In the genomic region with DNA sequence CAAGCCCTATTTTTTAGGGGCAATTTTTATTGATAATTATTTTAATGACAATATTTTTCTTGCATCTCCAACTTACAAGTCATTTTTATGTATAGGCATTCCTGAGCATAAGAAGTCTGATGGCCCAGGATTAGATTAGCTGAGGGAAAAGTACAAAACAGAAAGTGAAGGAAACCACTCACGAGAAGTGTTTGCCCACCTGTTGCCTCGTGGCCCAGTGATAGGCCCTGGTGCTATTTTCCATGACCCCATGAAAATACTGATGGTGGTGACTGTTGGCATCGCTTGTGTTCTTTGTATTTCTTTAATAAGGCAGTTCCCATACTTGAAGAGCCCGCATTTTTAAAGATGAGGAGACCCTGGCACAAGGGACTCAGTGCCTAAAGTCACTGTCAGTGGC, we compare ENCODE assay signal across 1 cellular context.
TF ChIP-seq lines count a peak whose summit lies in the region.

No MANE protein-coding gene starts in this region.

TF ChIP-seq in IMR-90, 13 proteins besides CTCF, POLR2A, EP300 and RAD21:
- TF ChIP-seq RFX5 (IDR thresholded peaks at IDR 0.05; ENCODE audit: low read depth, low read length), result no peak
- no peak for TF ChIP-seq NFE2L2 (IDR thresholded peaks at IDR 0.05; ENCODE audit: low read depth, low read length)
- TF ChIP-seq CHD1 (IDR thresholded peaks at IDR 0.05; ENCODE audit: low read depth, low read length), result no peak
- no peak for TF ChIP-seq MXI1 (IDR thresholded peaks at IDR 0.05; ENCODE audit: borderline replicate concordance, low read depth, low read length)
- TF ChIP-seq MAZ (IDR thresholded peaks at IDR 0.05; ENCODE audit: borderline replicate concordance, low read depth, low read length), result no peak
- TF ChIP-seq, protein P1, sequence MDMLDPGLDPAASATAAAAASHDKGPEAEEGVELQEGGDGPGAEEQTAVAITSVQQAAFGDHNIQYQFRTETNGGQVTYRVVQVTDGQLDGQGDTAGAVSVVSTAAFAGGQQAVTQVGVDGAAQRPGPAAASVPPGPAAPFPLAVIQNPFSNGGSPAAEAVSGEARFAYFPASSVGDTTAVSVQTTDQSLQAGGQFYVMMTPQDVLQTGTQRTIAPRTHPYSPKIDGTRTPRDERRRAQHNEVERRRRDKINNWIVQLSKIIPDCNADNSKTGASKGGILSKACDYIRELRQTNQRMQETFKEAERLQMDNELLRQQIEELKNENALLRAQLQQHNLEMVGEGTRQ (IDR thresholded peaks at IDR 0.05; ENCODE audit: low read depth, low read length), result no peak
- no peak for TF ChIP-seq CEBPB (IDR thresholded peaks at IDR 0.05; ENCODE audit: low read depth, low read length)
- no peak for TF ChIP-seq FOS (IDR thresholded peaks at IDR 0.05; ENCODE audit: low read depth, low read length)
- TF ChIP-seq SMC3 (IDR thresholded peaks at IDR 0.05; ENCODE audit: low read depth, low read length), result no peak
- no peak for TF ChIP-seq RCOR1 (IDR thresholded peaks at IDR 0.05; ENCODE audit: insufficient replicate concordance, low read length)
- TF ChIP-seq MAFK (IDR thresholded peaks at IDR 0.05; ENCODE audit: low read depth, low read length), result no peak
- TF ChIP-seq, protein P2, sequence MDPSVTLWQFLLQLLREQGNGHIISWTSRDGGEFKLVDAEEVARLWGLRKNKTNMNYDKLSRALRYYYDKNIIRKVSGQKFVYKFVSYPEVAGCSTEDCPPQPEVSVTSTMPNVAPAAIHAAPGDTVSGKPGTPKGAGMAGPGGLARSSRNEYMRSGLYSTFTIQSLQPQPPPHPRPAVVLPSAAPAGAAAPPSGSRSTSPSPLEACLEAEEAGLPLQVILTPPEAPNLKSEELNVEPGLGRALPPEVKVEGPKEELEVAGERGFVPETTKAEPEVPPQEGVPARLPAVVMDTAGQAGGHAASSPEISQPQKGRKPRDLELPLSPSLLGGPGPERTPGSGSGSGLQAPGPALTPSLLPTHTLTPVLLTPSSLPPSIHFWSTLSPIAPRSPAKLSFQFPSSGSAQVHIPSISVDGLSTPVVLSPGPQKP (IDR thresholded peaks at IDR 0.05; ENCODE audit: borderline replicate concordance, low read depth, low read length), result no peak
- no peak for TF ChIP-seq BHLHE40 (IDR thresholded peaks at IDR 0.05; ENCODE audit: low read depth, low read length)
